ENCODE assay signal across 9 cellular contexts in genomic region chr12:22287776-22288621, GRCh38. TPM values are rescaled to one million over a fixed set of nuclear protein-coding genes. Genes with fewer than 3 reads are reported as not detected.
DNase-seq lines count a peak whose midpoint lies in the region; FAIRE-seq and TF ChIP-seq lines count a peak whose summit lies in the region.
"Had no signal": no experiment of that assay in that cellular context is flagged by ENCODE, and none has a peak within 500 bp of the region (broad histone marks: within the 10 kb centered on the region; RNA-seq: fewer than 3 reads in every experiment).

No MANE protein-coding gene starts in this region.

- intact Hi-C loops in esophagus muscularis mucosa (cut with DNase I), result no loop called here
- intact Hi-C loops in colonic mucosa (cut with DNase I), result no loop called here

- H3K27me3 Mint-ChIP-seq in neural crest cell (ENCODE audit: low read depth), result no peaks in the 10 kb centered on the region

- peak overlapping the region; percentile 47 for H3K27ac Mint-ChIP-seq in neural crest cell (ENCODE audit: unreplicated experiment)

- no peak overlapping the region for H3K4me3 Mint-ChIP-seq in neural crest cell

- H3K9me3 ChIP-seq in MG63, result no peaks in the 10 kb centered on the region
- peaks cover 0 to 4% (median 0%) of the 10 kb centered on the region in 4 donors for H3K9me3 ChIP-seq in esophagus muscularis mucosa
- no peaks in the 10 kb centered on the region for H3K9me3 ChIP-seq in colonic mucosa

- H3K4me3 ChIP-seq in MG63 (no peak overlapping the region), esophagus muscularis mucosa (no peak overlapping the region), colonic mucosa (no peak overlapping the region)

- CTCF ChIA-PET in GM10248 (lab: Yijun Ruan, JAX), result no interaction called here

- WGBS in esophagus muscularis mucosa, result 48% methylated on average over 11 of the region's 11 CpGs

- TF ChIP-seq CTCF in neural crest cell (conservative IDR thresholded peaks at IDR 0.05), result no peak
- TF ChIP-seq CTCF in GM10248 (IDR thresholded peaks at IDR 0.05; ENCODE audit: control extremely low read depth, extremely low read depth, low read depth, missing control alignments), result no peak
- TF ChIP-seq CTCF in esophagus muscularis mucosa (IDR thresholded peaks at IDR 0.05), result no peak
- TF ChIP-seq CTCF in colonic mucosa (IDR thresholded peaks at IDR 0.05), result no peak

- DNase-seq in CMK (ENCODE audit: low read depth), result peak; percentile 46
- DNase-seq in MG63, result peak; percentile 58
- DNase-seq in activated T-helper 9 cell treated with anti-CD3 and anti-CD28 coated beads, Interleukin-2, amount 50 U/mL, for 16 hours (ENCODE audit: low read depth), result peak; percentile 2
- DNase-seq in neural crest cell (ENCODE audit: low read depth, low spot score), result no peak
- no peak for DNase-seq in GM19239 (ENCODE audit: insufficient read length, low spot score)
- DNase-seq in GM10248 (ENCODE audit: extremely low spot score), result no peak
- no peak for DNase-seq in esophagus muscularis mucosa (ENCODE audit: extremely low spot score)
- no peak for DNase-seq in colonic mucosa
- DNase-seq: posterior cingulate gyrus had no signal

- peaks cover 24% of the 10 kb centered on the region for H3K36me3 Mint-ChIP-seq in neural crest cell (ENCODE audit: low read depth)

- no peaks in the 10 kb centered on the region for H3K9me3 Mint-ChIP-seq in neural crest cell

- FAIRE-seq in GM19239 (lab: Jason Lieb, UNC), result no peak

- no peaks in the 10 kb centered on the region for H3K36me3 ChIP-seq in MG63
- no peaks in the 10 kb centered on the region for H3K36me3 ChIP-seq in esophagus muscularis mucosa
- no peaks in the 10 kb centered on the region for H3K36me3 ChIP-seq in colonic mucosa

- peaks cover 4 to 24% (median 17%) of the 10 kb centered on the region in 4 donors for H3K4me1 ChIP-seq in esophagus muscularis mucosa
- H3K4me1 ChIP-seq in colonic mucosa, result no peaks in the 10 kb centered on the region

- no peak overlapping the region for H3K27ac ChIP-seq in esophagus muscularis mucosa (replicated peaks in 1 of 4)
- no peak overlapping the region for H3K27ac ChIP-seq in colonic mucosa

- H3K27me3 ChIP-seq in MG63 (no peaks in the 10 kb centered on the region), esophagus muscularis mucosa (no peaks in the 10 kb centered on the region), colonic mucosa (no peaks in the 10 kb centered on the region)

- no peak for TF ChIP-seq POLR2A in esophagus muscularis mucosa (IDR thresholded peaks at IDR 0.05; ENCODE audit: low read depth)

- TF ChIP-seq EP300 in esophagus muscularis mucosa (IDR thresholded peaks at IDR 0.05), result no peak

- no peak overlapping the region for H3K9ac ChIP-seq in colonic mucosa (ENCODE audit: low read depth in 2 of 2, low read length in 2 of 2)

- H3K4me1 Mint-ChIP-seq in neural crest cell, result peaks cover 25% of the 10 kb centered on the region

- POLR2A ChIA-PET in GM10248 (lab: Yijun Ruan, JAX), result no interaction called here

RNA-seq across cellular contexts. Expression of gene ST8SIA1, which starts 46.5 kb away (rescaled TPM):
- total RNA-seq in MG63 (2014; rRNA removed; shearing (Covaris generic); ENCODE audit: low replicate concordance), result 0.20 TPM in 1 of 2 replicates, not detected in the other
- 62.7 and 64.7 TPM in 2 replicates for total RNA-seq in neural crest cell
- 10 to 100 TPM in 2 of 4 donors, 1 to 10 TPM in 2; 5.1 to 13.6 (median 9.8) TPM for total RNA-seq in esophagus muscularis mucosa
- total RNA-seq in colonic mucosa, result 1 to 10 TPM; 1.2 to 2.7 TPM

Comparison
In these comparisons a context has a peak if more than half of its experiments do, and no peak if none do; other contexts are left out.
1. DNase-seq: peak in CMK (single experiment), MG63 (single experiment) and activated T-helper 9 cell treated with anti-CD3 and anti-CD28 coated beads, Interleukin-2, amount 50 U/mL, for 16 hours (single experiment); none in neural crest cell (single experiment), GM19239 (single experiment), GM10248 (single experiment), esophagus muscularis mucosa (single experiment) and colonic mucosa (single experiment).